1 cellular context compared by ENCODE assay signal in the genomic region with DNA sequence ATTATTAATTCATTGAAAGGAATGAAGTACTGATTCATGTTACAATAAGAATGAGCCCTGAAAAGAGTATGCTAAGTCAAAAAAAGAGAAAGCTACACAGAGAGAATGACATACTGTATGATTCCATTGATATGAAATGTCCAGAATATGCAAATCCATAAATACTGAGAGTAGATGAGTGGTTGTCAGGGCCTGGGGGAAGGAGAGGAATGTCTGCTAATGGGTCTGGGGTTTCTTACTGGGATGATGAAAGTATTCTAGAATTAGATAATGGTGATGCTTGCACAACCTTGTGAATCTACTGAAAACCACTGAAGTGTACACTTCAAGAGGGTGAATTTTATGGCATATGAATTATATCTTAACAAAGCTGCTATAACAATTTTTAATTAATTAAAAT.
TF ChIP-seq lines count a peak whose summit lies in the region.

No MANE protein-coding gene starts in this region.

TF ChIP-seq in GM23338, 12 proteins besides CTCF, POLR2A, EP300 and RAD21 (continued from another document):
- TF ChIP-seq, protein P1, sequence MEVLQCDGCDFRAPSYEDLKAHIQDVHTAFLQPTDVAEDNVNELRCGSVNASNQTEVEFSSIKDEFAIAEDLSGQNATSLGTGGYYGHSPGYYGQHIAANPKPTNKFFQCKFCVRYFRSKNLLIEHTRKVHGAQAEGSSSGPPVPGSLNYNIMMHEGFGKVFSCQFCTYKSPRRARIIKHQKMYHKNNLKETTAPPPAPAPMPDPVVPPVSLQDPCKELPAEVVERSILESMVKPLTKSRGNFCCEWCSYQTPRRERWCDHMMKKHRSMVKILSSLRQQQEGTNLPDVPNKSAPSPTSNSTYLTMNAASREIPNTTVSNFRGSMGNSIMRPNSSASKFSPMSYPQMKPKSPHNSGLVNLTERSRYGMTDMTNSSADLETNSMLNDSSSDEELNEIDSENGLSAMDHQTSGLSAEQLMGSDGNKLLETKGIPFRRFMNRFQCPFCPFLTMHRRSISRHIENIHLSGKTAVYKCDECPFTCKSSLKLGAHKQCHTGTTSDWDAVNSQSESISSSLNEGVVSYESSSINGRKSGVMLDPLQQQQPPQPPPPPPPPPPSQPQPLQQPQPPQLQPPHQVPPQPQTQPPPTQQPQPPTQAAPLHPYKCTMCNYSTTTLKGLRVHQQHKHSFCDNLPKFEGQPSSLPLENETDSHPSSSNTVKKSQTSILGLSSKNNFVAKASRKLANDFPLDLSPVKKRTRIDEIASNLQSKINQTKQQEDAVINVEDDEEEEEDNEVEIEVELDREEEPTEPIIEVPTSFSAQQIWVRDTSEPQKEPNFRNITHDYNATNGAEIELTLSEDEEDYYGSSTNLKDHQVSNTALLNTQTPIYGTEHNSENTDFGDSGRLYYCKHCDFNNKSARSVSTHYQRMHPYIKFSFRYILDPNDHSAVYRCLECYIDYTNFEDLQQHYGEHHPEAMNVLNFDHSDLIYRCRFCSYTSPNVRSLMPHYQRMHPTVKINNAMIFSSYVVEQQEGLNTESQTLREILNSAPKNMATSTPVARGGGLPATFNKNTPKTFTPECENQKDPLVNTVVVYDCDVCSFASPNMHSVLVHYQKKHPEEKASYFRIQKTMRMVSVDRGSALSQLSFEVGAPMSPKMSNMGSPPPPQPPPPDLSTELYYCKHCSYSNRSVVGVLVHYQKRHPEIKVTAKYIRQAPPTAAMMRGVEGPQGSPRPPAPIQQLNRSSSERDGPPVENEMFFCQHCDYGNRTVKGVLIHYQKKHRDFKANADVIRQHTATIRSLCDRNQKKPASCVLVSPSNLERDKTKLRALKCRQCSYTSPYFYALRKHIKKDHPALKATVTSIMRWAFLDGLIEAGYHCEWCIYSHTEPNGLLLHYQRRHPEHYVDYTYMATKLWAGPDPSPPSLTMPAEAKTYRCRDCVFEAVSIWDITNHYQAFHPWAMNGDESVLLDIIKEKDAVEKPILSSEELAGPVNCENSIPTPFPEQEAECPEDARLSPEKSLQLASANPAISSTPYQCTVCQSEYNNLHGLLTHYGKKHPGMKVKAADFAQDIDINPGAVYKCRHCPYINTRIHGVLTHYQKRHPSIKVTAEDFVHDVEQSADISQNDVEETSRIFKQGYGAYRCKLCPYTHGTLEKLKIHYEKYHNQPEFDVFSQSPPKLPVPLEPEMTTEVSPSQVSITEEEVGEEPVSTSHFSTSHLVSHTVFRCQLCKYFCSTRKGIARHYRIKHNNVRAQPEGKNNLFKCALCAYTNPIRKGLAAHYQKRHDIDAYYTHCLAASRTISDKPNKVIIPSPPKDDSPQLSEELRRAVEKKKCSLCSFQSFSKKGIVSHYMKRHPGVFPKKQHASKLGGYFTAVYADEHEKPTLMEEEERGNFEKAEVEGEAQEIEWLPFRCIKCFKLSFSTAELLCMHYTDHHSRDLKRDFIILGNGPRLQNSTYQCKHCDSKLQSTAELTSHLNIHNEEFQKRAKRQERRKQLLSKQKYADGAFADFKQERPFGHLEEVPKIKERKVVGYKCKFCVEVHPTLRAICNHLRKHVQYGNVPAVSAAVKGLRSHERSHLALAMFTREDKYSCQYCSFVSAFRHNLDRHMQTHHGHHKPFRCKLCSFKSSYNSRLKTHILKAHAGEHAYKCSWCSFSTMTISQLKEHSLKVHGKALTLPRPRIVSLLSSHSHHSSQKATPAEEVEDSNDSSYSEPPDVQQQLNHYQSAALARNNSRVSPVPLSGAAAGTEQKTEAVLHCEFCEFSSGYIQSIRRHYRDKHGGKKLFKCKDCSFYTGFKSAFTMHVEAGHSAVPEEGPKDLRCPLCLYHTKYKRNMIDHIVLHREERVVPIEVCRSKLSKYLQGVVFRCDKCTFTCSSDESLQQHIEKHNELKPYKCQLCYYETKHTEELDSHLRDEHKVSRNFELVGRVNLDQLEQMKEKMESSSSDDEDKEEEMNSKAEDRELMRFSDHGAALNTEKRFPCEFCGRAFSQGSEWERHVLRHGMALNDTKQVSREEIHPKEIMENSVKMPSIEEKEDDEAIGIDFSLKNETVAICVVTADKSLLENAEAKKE (CRISPR knock-in tag; IDR thresholded peaks at IDR 0.05), result no peak
